In the genomic region with DNA sequence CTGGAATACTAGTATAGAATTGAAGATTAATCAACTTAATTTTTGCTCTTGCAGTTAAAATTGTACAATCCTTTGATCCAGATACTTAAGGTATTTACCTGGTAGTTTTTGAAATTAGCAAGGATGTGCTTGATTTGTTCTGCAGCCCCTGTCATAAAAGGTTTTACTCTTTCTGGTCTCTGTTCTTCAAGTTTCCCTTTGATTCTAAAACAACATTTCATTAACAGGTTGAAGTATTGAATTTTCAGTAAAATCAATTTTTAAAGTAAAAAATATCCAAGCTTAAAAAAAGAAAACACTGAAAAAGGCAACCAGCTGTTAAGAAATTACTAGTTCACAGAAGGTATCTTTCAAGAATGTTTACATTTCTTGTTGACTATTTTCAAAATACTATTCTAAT, we compare ENCODE assay signal across 8 cellular contexts. TPM values are rescaled to one million over a fixed set of nuclear protein-coding genes. Genes with fewer than 3 reads are reported as not detected.
DNase-seq lines count a peak whose midpoint lies in the region; ATAC-seq and TF ChIP-seq lines count a peak whose summit lies in the region.

No MANE protein-coding gene starts in this region.

- H3K4me3 ChIP-seq in kidney epithelial cell (ENCODE audit: low read depth, low read length) (peak overlapping the region; percentile 99), suprapubic skin (peak overlapping the region; percentile 77)

- TF ChIP-seq EP300 in suprapubic skin (IDR thresholded peaks at IDR 0.05) = no peak

- no peak for ATAC-seq in activated naive CD8-positive, alpha-beta T cell treated with anti-CD3 and anti-CD28 coated beads, Interleukin-2, amount 50 U/mL, for 24 hours
- ATAC-seq in HG03378 (IDR thresholded peaks at IDR 0.05; ENCODE audit: unreplicated experiment) = no peak
- ATAC-seq in HG03280 (IDR thresholded peaks at IDR 0.05; ENCODE audit: unreplicated experiment) = no peak

- H3K36me3 Mint-ChIP-seq in activated CD4-positive, alpha-beta T cell treated with anti-CD3 and anti-CD28 coated beads, Interleukin-2, amount 10 ng/mL, durations not matched to agents 7 days and 5 days (ENCODE audit: low read depth) = peaks cover 70% of the 10 kb centered on the region
- H3K36me3 Mint-ChIP-seq in activated naive CD8-positive, alpha-beta T cell treated with anti-CD3 and anti-CD28 coated beads, Interleukin-2, amount 50 U/mL, for 24 hours (ENCODE audit: low read depth) = peaks cover 69% of the 10 kb centered on the region

- H3K27ac Mint-ChIP-seq in activated CD4-positive, alpha-beta T cell treated with anti-CD3 and anti-CD28 coated beads, Interleukin-2, amount 10 ng/mL, durations not matched to agents 7 days and 5 days = peak overlapping the region; percentile 100
- H3K27ac Mint-ChIP-seq in activated naive CD8-positive, alpha-beta T cell treated with anti-CD3 and anti-CD28 coated beads, Interleukin-2, amount 50 U/mL, for 24 hours = peak overlapping the region; percentile 99

- no peaks in the 10 kb centered on the region for H3K9me3 Mint-ChIP-seq in activated CD4-positive, alpha-beta T cell treated with anti-CD3 and anti-CD28 coated beads, Interleukin-2, amount 10 ng/mL, durations not matched to agents 7 days and 5 days
- H3K9me3 Mint-ChIP-seq in activated naive CD8-positive, alpha-beta T cell treated with anti-CD3 and anti-CD28 coated beads, Interleukin-2, amount 50 U/mL, for 24 hours = no peaks in the 10 kb centered on the region

- no peak overlapping the region for H3K27ac ChIP-seq in suprapubic skin

- peak overlapping the region; percentile 98 for H3K4me3 Mint-ChIP-seq in activated CD4-positive, alpha-beta T cell treated with anti-CD3 and anti-CD28 coated beads, Interleukin-2, amount 10 ng/mL, durations not matched to agents 7 days and 5 days
- H3K4me3 Mint-ChIP-seq in activated naive CD8-positive, alpha-beta T cell treated with anti-CD3 and anti-CD28 coated beads, Interleukin-2, amount 50 U/mL, for 24 hours = peak overlapping the region; percentile 99

- peaks cover 61% of the 10 kb centered on the region for H3K4me1 ChIP-seq in suprapubic skin

- POLR2A ChIA-PET in activated CD4-positive, alpha-beta T cell treated with anti-CD3 and anti-CD28 coated beads, Interleukin-2, amount 10 ng/mL, durations not matched to agents 7 days and 5 days (lab: Charles Lee) = no interaction called here

- H3K36me3 ChIP-seq in kidney epithelial cell (ENCODE audit: control insufficient read depth, insufficient read depth, low read length) = peaks cover 3% of the 10 kb centered on the region
- H3K36me3 ChIP-seq in suprapubic skin = peaks cover 51% of the 10 kb centered on the region

- TF ChIP-seq CTCF in kidney epithelial cell (IDR thresholded peaks at IDR 0.05; ENCODE audit: insufficient read depth, low read length, poor library complexity, severe bottlenecking) = no peak
- TF ChIP-seq CTCF in suprapubic skin (IDR thresholded peaks at IDR 0.05) = no peak

- TF ChIP-seq POLR2A in suprapubic skin (IDR thresholded peaks at IDR 0.05) = no peak

- no peak for DNase-seq in activated CD4-positive, alpha-beta T cell treated with anti-CD3 and anti-CD28 coated beads, Interleukin-2, amount 10 ng/mL, durations not matched to agents 7 days and 5 days
- DNase-seq in activated CD4-positive, alpha-beta T cell treated with anti-CD3 and anti-CD28 coated beads, Interleukin-2, amount 50 U/mL, for 4 hours = no peak
- DNase-seq in activated naive CD8-positive, alpha-beta T cell treated with anti-CD3 and anti-CD28 coated beads, Interleukin-2, amount 50 U/mL, for 24 hours = no peak
- DNase-seq in kidney epithelial cell (ENCODE audit: low read depth) = no peak
- DNase-seq in suprapubic skin (ENCODE audit: low spot score in 2 of 2) = no peak
- no peak for DNase-seq in dedifferentiated amniotic fluid mesenchymal stem cell (ENCODE audit: extremely low spot score)

- H3K27me3 Mint-ChIP-seq in activated CD4-positive, alpha-beta T cell treated with anti-CD3 and anti-CD28 coated beads, Interleukin-2, amount 10 ng/mL, durations not matched to agents 7 days and 5 days = no peaks in the 10 kb centered on the region
- H3K27me3 Mint-ChIP-seq in activated naive CD8-positive, alpha-beta T cell treated with anti-CD3 and anti-CD28 coated beads, Interleukin-2, amount 50 U/mL, for 24 hours = peaks cover 3% of the 10 kb centered on the region

- H3K9me3 ChIP-seq in suprapubic skin = no peaks in the 10 kb centered on the region

- CTCF ChIA-PET in activated CD4-positive, alpha-beta T cell treated with anti-CD3 and anti-CD28 coated beads, Interleukin-2, amount 10 ng/mL, durations not matched to agents 7 days and 5 days (lab: Charles Lee) = interaction anchor here (1.1 to 2.6 kb wide), 4 partner anchors 8 to 55 kb away, joined by 3 to 7 read pairs (median 4); no protein-coding TSS in a partner anchor

- H3K4me1 Mint-ChIP-seq in activated CD4-positive, alpha-beta T cell treated with anti-CD3 and anti-CD28 coated beads, Interleukin-2, amount 10 ng/mL, durations not matched to agents 7 days and 5 days = peaks cover 65% of the 10 kb centered on the region
- peaks cover 74% of the 10 kb centered on the region for H3K4me1 Mint-ChIP-seq in activated naive CD8-positive, alpha-beta T cell treated with anti-CD3 and anti-CD28 coated beads, Interleukin-2, amount 50 U/mL, for 24 hours

- no peaks in the 10 kb centered on the region for H3K27me3 ChIP-seq in kidney epithelial cell (ENCODE audit: control insufficient read depth, insufficient read depth, low read length)
- no peaks in the 10 kb centered on the region for H3K27me3 ChIP-seq in suprapubic skin

RNA-seq across cellular contexts. Expression of gene TPT1, which starts 1.6 kb away (rescaled TPM):
- total RNA-seq in activated CD4-positive, alpha-beta T cell treated with anti-CD3 and anti-CD28 coated beads, Interleukin-2, amount 10 ng/mL, durations not matched to agents 7 days and 5 days = 1,000 to 10,000 TPM; 4,825 to 5,097 TPM
- total RNA-seq in kidney epithelial cell = 2,692 and 3,236 TPM in 2 replicates
- total RNA-seq in suprapubic skin = 1,000 to 10,000 TPM; 1,947 to 2,729 (median 2,521) TPM
